Comparison of ENCODE assay signal across 9 cellular contexts in the genomic region with DNA sequence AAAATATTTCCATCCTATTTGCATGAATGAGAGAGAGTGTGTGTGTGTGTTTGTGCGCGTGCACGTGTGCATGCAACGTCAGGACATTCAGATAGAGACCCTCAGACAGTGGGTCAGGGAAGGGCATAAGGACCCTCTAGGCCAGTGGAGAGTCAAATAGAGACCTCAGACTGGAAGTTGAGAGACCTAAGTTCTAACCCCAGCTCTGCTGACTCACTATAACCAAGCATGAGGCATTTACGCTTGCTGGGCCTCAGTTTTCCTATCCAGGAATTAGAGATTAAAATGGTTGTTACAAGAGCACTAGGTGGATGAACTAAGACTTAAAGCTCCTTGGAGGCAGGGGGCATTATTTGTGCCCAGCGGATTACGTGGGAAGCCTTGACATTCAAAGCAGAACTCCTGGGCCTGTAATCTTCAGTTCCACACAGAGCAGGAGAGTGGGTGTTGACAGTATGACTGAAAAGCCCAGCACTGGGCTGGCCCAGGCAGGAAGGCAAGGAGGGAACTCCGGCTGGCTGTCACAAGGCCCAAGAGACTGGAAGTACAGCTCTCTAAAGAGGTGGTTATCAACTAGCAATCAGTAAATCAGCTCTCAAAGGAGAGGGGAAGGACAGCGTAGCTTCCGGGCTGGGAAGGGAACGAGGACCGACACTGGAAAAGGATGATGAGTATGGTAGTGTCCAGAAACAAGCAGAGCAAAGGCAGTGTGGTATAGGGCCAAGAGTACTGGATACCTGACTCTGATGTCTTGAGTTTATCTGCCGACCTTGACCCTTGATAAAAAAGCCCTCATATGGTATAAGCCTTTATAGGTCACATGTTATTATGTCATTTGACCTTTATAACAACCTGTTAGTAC. TPM values are rescaled to one million over a fixed set of nuclear protein-coding genes. Genes with fewer than 3 reads are reported as not detected.
DNase-seq lines count a peak whose midpoint lies in the region; ATAC-seq, FAIRE-seq and TF ChIP-seq lines count a peak whose summit lies in the region.
"Had no signal": no experiment of that assay in that cellular context is flagged by ENCODE, and none has a peak within 500 bp of the region (broad histone marks: within the 10 kb centered on the region; RNA-seq: fewer than 3 reads in every experiment).

No MANE protein-coding gene starts in this region.

- H3K9me2 ChIP-seq in SK-N-SH, result no peaks in the 10 kb centered on the region

- H3K4me3 Mint-ChIP-seq in activated naive CD4-positive, alpha-beta T cell treated with anti-CD3 and anti-CD28 coated beads for 36 hours, result peak overlapping the region; percentile 0
- peak overlapping the region; percentile 69 for H3K4me3 Mint-ChIP-seq in activated naive CD8-positive, alpha-beta T cell

- H3F3A ChIP-seq in SK-N-SH (replicated peaks; ENCODE audit: insufficient read depth), result peaks cover 9% of the 10 kb centered on the region

- H3K27ac Mint-ChIP-seq in activated naive CD4-positive, alpha-beta T cell treated with anti-CD3 and anti-CD28 coated beads for 36 hours, result peak overlapping the region; percentile 86
- H3K27ac Mint-ChIP-seq in activated naive CD8-positive, alpha-beta T cell, result peak overlapping the region; percentile 89

- TF ChIP-seq CTCF in SK-N-SH (IDR thresholded peaks at IDR 0.05), result no peak

- H3K27ac ChIP-seq in temporal lobe (ENCODE audit: low read depth, low read length) (peak overlapping the region; percentile 79), SK-N-SH (ENCODE audit: low read depth in 2 of 2, low read length in 1 of 2) (no peak overlapping the region)

- ATAC-seq in left lobe of liver, result peak; percentile 50

- TF ChIP-seq POLR2A in GM12892 (IDR thresholded peaks at IDR 0.05; ENCODE audit: low read depth, low read length), result no peak

- TF ChIP-seq RAD21 in SK-N-SH (IDR thresholded peaks at IDR 0.05; ENCODE audit: low read length), result no peak

- H3K9me3 Mint-ChIP-seq in activated naive CD4-positive, alpha-beta T cell treated with anti-CD3 and anti-CD28 coated beads for 36 hours, result no peaks in the 10 kb centered on the region
- H3K9me3 Mint-ChIP-seq in activated naive CD8-positive, alpha-beta T cell (ENCODE audit: low read depth), result no peaks in the 10 kb centered on the region

- intact Hi-C loops in activated naive CD4-positive, alpha-beta T cell treated with anti-CD3 and anti-CD28 coated beads for 36 hours (cut with micrococcal nuclease), result loop anchor here (1.0 kb wide), 1 partner anchor 9 kb away; a partner anchor contains a TSS

- no peak for FAIRE-seq in GM12892 (lab: Jason Lieb, UNC)

- CTCF ChIA-PET in activated naive CD4-positive, alpha-beta T cell treated with anti-CD3 and anti-CD28 coated beads for 36 hours (lab: Charles Lee), result interaction anchor here (2.3 to 17.3 kb wide), 4 partner anchors 10 to 241 kb away, joined by 10 to 231 read pairs (median 12); a partner anchor contains a TSS
- CTCF ChIA-PET in SK-N-SH (lab: Yijun Ruan, JAX), result interaction anchor here (0.9 to 4.3 kb wide), 4 partner anchors 18 to 241 kb away, joined by 3 to 17 read pairs (median 6); a partner anchor contains a TSS

- H2AFZ ChIP-seq in SK-N-SH (ENCODE audit: low read depth), result no peak overlapping the region

- DNase-seq in activated naive CD4-positive, alpha-beta T cell treated with anti-CD3 and anti-CD28 coated beads for 36 hours, result no peak
- no peak for DNase-seq in activated naive CD4-positive, alpha-beta T cell (lab: John Stamatoyannopoulos, UW)
- DNase-seq in left lobe of liver (ENCODE audit: low spot score) (no peak), SK-N-SH (no peak), GM12892 (ENCODE audit: insufficient read length) (no peak), SW480 (ENCODE audit: low spot score) (no peak)
- DNase-seq: RPMI8226 had no signal

- no peaks in the 10 kb centered on the region for H3K27me3 ChIP-seq in SK-N-SH (ENCODE audit: insufficient read depth)

- H3K36me3 ChIP-seq in SK-N-SH (replicated peaks in 1 of 2; ENCODE audit: control insufficient read depth in 1 of 2, insufficient read depth in 2 of 2, low read length in 1 of 2), result peaks cover 6 to 22% of the 10 kb centered on the region in 2 experiments

- H3K79me2 ChIP-seq in SK-N-SH (ENCODE audit: insufficient read depth), result peaks cover 80% of the 10 kb centered on the region

- no peak overlapping the region for H3K4me3 ChIP-seq in SK-N-SH (ENCODE audit: low read depth in 2 of 2, low read length in 1 of 2)

- WGBS in SK-N-SH (ENCODE audit: low lambda C conversion rate), result 87% methylated on average over 13 of the region's 13 CpGs

- peaks cover 65% of the 10 kb centered on the region for H3K36me3 Mint-ChIP-seq in activated naive CD4-positive, alpha-beta T cell treated with anti-CD3 and anti-CD28 coated beads for 36 hours (ENCODE audit: low read depth)
- H3K36me3 Mint-ChIP-seq in activated naive CD8-positive, alpha-beta T cell, result peaks cover 19% of the 10 kb centered on the region

- no peak overlapping the region for H3K9ac ChIP-seq in SK-N-SH

- H3K27me3 Mint-ChIP-seq in activated naive CD4-positive, alpha-beta T cell treated with anti-CD3 and anti-CD28 coated beads for 36 hours (ENCODE audit: low read depth), result no peaks in the 10 kb centered on the region
- no peaks in the 10 kb centered on the region for H3K27me3 Mint-ChIP-seq in activated naive CD8-positive, alpha-beta T cell

- no peaks in the 10 kb centered on the region for H3K9me3 ChIP-seq in SK-N-SH

- peaks cover 81% of the 10 kb centered on the region for H4K20me1 ChIP-seq in SK-N-SH (ENCODE audit: insufficient read depth)

- peaks cover 0 to 3% of the 10 kb centered on the region in 2 experiments; a peak in 1 of 4 replicates for H3K4me1 ChIP-seq in SK-N-SH (ENCODE audit: control insufficient read depth in 1 of 2, insufficient read depth in 2 of 2, low read depth in 1 of 2, low read length in 1 of 2)

- peaks cover 70% of the 10 kb centered on the region for H3K4me1 Mint-ChIP-seq in activated naive CD4-positive, alpha-beta T cell treated with anti-CD3 and anti-CD28 coated beads for 36 hours (ENCODE audit: low read depth)
- peaks cover 70% of the 10 kb centered on the region for H3K4me1 Mint-ChIP-seq in activated naive CD8-positive, alpha-beta T cell (ENCODE audit: low read depth)

- H3K4me2 ChIP-seq in SK-N-SH, result no peak overlapping the region

- POLR2A ChIA-PET in SK-N-SH (lab: Yijun Ruan, JAX), result interaction anchor here (1.9 kb wide), 1 partner anchor 9 kb away, joined by 6 read pairs; a partner anchor contains a TSS

- TF ChIP-seq EP300 in SK-N-SH (IDR thresholded peaks at IDR 0.05; ENCODE audit: borderline replicate concordance in 1 of 2, low read depth in 1 of 2, low read length in 1 of 2), result no peak

TF ChIP-seq in SK-N-SH, 30 proteins besides CTCF, POLR2A, EP300 and RAD21:
- TF ChIP-seq NFIC (IDR thresholded peaks at IDR 0.05; ENCODE audit: borderline replicate concordance) (no peak), MEF2A (IDR thresholded peaks at IDR 0.05; ENCODE audit: borderline replicate concordance, low read depth) (no peak), RXRA (IDR thresholded peaks at IDR 0.05; ENCODE audit: borderline replicate concordance, low read depth) (no peak), JUND (IDR thresholded peaks at IDR 0.05) (no peak), MXI1 (IDR thresholded peaks at IDR 0.05; ENCODE audit: low read depth, low read length) (no peak), SMC3 (IDR thresholded peaks at IDR 0.05; ENCODE audit: low read depth, low read length) (no peak), POLR2AphosphoS5 (IDR thresholded peaks at IDR 0.05; ENCODE audit: low read depth, low read length) (no peak), RCOR1 (IDR thresholded peaks at IDR 0.05; ENCODE audit: low read length) (no peak)
- TF ChIP-seq, protein P1, sequence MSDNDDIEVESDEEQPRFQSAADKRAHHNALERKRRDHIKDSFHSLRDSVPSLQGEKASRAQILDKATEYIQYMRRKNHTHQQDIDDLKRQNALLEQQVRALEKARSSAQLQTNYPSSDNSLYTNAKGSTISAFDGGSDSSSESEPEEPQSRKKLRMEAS (IDR thresholded peaks at IDR 0.05; ENCODE audit: low read depth), result no peak

RNA-seq across cellular contexts. Expression of a gene that starts 9.2 kb away (rescaled TPM):
- 100 to 1,000 TPM; 142 TPM for total RNA-seq in activated naive CD4-positive, alpha-beta T cell treated with anti-CD3 and anti-CD28 coated beads for 36 hours
- total RNA-seq in left lobe of liver (15.5 TPM), temporal lobe (1.5 TPM)
- 61.0 and 73.7 TPM in 2 replicates for polyA plus RNA-seq in SK-N-SH (2012; rRNA removed)
- 38.0 and 64.2 TPM in 2 replicates for polyA plus RNA-seq in SK-N-SH (2012; cell fraction: cytosol; rRNA removed)
- 27.9 and 34.4 TPM in 2 replicates for polyA plus RNA-seq in SK-N-SH (2012; cell fraction: nucleus; rRNA removed)
- polyA plus RNA-seq in GM12892 (2012; ENCODE audit: missing spikeins), result 61.8 TPM

RNA-seq across cellular contexts. Expression of a gene that starts 23.2 kb away (rescaled TPM):
- total RNA-seq in activated naive CD4-positive, alpha-beta T cell treated with anti-CD3 and anti-CD28 coated beads for 36 hours, result 10 to 100 TPM; 38.9 to 40.8 TPM
- 20.8 TPM for total RNA-seq in left lobe of liver
- total RNA-seq in temporal lobe, result 9.3 TPM
- 41.3 and 44.1 TPM in 2 replicates for polyA plus RNA-seq in SK-N-SH (2012; rRNA removed)
- polyA plus RNA-seq in SK-N-SH (2012; cell fraction: cytosol; rRNA removed), result 23.0 and 29.7 TPM in 2 replicates
- 112 and 127 TPM in 2 replicates for polyA plus RNA-seq in SK-N-SH (2012; cell fraction: nucleus; rRNA removed)
- 24.1 TPM for polyA plus RNA-seq in GM12892 (2012; ENCODE audit: missing spikeins)

RNA-seq across cellular contexts. Expression of a gene that starts 23.9 kb away (rescaled TPM):
- 10 to 100 TPM; 62.9 to 68.5 TPM for total RNA-seq in activated naive CD4-positive, alpha-beta T cell treated with anti-CD3 and anti-CD28 coated beads for 36 hours
- 45.9 TPM for total RNA-seq in left lobe of liver
- 11.8 TPM for total RNA-seq in temporal lobe
- polyA plus RNA-seq in SK-N-SH (2012; rRNA removed), result 21.8 and 29.5 TPM in 2 replicates
- polyA plus RNA-seq in SK-N-SH (2012; cell fraction: cytosol; rRNA removed), result 21.3 and 29.7 TPM in 2 replicates
- 32.6 and 41.8 TPM in 2 replicates for polyA plus RNA-seq in SK-N-SH (2012; cell fraction: nucleus; rRNA removed)
- polyA plus RNA-seq in GM12892 (2012; ENCODE audit: missing spikeins), result 25.2 TPM

RNA-seq across cellular contexts. Expression of a gene that starts 34.3 kb away (rescaled TPM):
- total RNA-seq in activated naive CD4-positive, alpha-beta T cell treated with anti-CD3 and anti-CD28 coated beads for 36 hours, result 10 to 100 TPM; 90.8 to 97.6 TPM
- total RNA-seq in left lobe of liver, result 24.7 TPM
- 56.3 TPM for total RNA-seq in temporal lobe
- polyA plus RNA-seq in SK-N-SH (2012; rRNA removed), result 56.4 and 75.6 TPM in 2 replicates
- 37.1 and 49.1 TPM in 2 replicates for polyA plus RNA-seq in SK-N-SH (2012; cell fraction: cytosol; rRNA removed)
- 137 and 139 TPM in 2 replicates for polyA plus RNA-seq in SK-N-SH (2012; cell fraction: nucleus; rRNA removed)
- 40.5 TPM for polyA plus RNA-seq in GM12892 (2012; ENCODE audit: missing spikeins)
